33 cellular contexts compared by ENCODE assay signal in genomic region chr13:50174630-50175029, GRCh38.
DNase-seq lines count a peak whose midpoint lies in the region; ATAC-seq and TF ChIP-seq lines count a peak whose summit lies in the region.
"Had no signal": no experiment of that assay in that cellular context is flagged by ENCODE, and none has a peak within 500 bp of the region (broad histone marks: within the 10 kb centered on the region; RNA-seq: fewer than 3 reads in every experiment).

No MANE protein-coding gene starts in this region.

- H3K4me1 Mint-ChIP-seq in activated T-helper 17 cell treated with anti-CD3 and anti-CD28 coated beads, Interleukin-2, amount 50 U/mL, for 72 hours: peaks cover 6% of the 10 kb centered on the region
- peaks cover 6 to 10% of the 10 kb centered on the region in 2 donors for H3K4me1 Mint-ChIP-seq in stimulated activated naive B cell treated with anti-CD40 and anti-IgM and Interleukin-4, amounts not matched to agents 10 μg/mL and 1 μg/mL and 100 μg/mL, for 72 hours
- H3K4me1 Mint-ChIP-seq: B cell; CD8-positive, alpha-beta memory T cell had no signal

- peak; percentile 54 for ATAC-seq in activated T-helper 17 cell treated with anti-CD3 and anti-CD28 coated beads, Interleukin-2, amount 50 U/mL, for 72 hours (replicated peaks)
- ATAC-seq in stimulated activated naive B cell treated with anti-CD40 and anti-IgM and Interleukin-4, amounts not matched to agents 10 μg/mL and 1 μg/mL and 100 μg/mL, for 72 hours (replicated peaks): peak; percentile 53 to 62
- no peak for ATAC-seq in HG02763 (IDR thresholded peaks at IDR 0.05; ENCODE audit: unreplicated experiment)
- ATAC-seq: A549; CD8-positive, alpha-beta T cell had no signal

- TF ChIP-seq CTCF in HEK293 (tag by site-specific recombination; IDR thresholded peaks at IDR 0.05) (no peak), transverse colon (IDR thresholded peaks at IDR 0.05) (no peak)

- no peak overlapping the region for H3K4me3 Mint-ChIP-seq in activated T-helper 17 cell treated with anti-CD3 and anti-CD28 coated beads, Interleukin-2, amount 50 U/mL, for 72 hours
- no peak overlapping the region for H3K4me3 Mint-ChIP-seq in stimulated activated naive B cell treated with anti-CD40 and anti-IgM and Interleukin-4, amounts not matched to agents 10 μg/mL and 1 μg/mL and 100 μg/mL, for 72 hours
- H3K4me3 Mint-ChIP-seq: B cell; CD14-positive monocyte; CD4-positive, alpha-beta memory T cell; CD4-positive, alpha-beta T cell; CD4-positive, CD25-positive, alpha-beta regulatory T cell; CD8-positive, alpha-beta memory T cell; CD8-positive, alpha-beta T cell had no signal

- no peaks in the 10 kb centered on the region for H3K27me3 Mint-ChIP-seq in activated T-helper 17 cell treated with anti-CD3 and anti-CD28 coated beads, Interleukin-2, amount 50 U/mL, for 72 hours
- no peaks in the 10 kb centered on the region for H3K27me3 Mint-ChIP-seq in stimulated activated naive B cell treated with anti-CD40 and anti-IgM and Interleukin-4, amounts not matched to agents 10 μg/mL and 1 μg/mL and 100 μg/mL, for 72 hours
- H3K27me3 Mint-ChIP-seq: B cell; CD4-positive, alpha-beta memory T cell; CD4-positive, alpha-beta T cell; CD8-positive, alpha-beta memory T cell had no signal

- H3K27ac ChIP-seq in HEK293 (ENCODE audit: extremely low read depth, low read depth, low read length) (no peak overlapping the region), transverse colon (no peak overlapping the region)
- H3K27ac ChIP-seq: 22Rv1; A549; BLaER1; BLaER1 treated with 17β-estradiol and CSF1 and Interleukin-3, amounts not matched to agents 10 nM and 100 nM; C4-2B had no signal

- 71 to 82% methylated on average over 1 of the region's 1 CpG for WGBS in transverse colon (ENCODE audit: low coverage in 1 of 2), 2 donors

- H3K9me3 Mint-ChIP-seq in activated T-helper 17 cell treated with anti-CD3 and anti-CD28 coated beads, Interleukin-2, amount 50 U/mL, for 72 hours: peaks cover 5% of the 10 kb centered on the region
- H3K9me3 Mint-ChIP-seq in stimulated activated naive B cell treated with anti-CD40 and anti-IgM and Interleukin-4, amounts not matched to agents 10 μg/mL and 1 μg/mL and 100 μg/mL, for 72 hours: peaks cover 4 to 6% of the 10 kb centered on the region in 2 donors
- H3K9me3 Mint-ChIP-seq: CD4-positive, alpha-beta T cell; CD8-positive, alpha-beta T cell had no signal

- CTCF ChIA-PET in HEK293 (lab: Yijun Ruan, JAX): no interaction called here

- POLR2A ChIA-PET in HEK293 (lab: Yijun Ruan, JAX): no interaction called here

- no peak for DNase-seq in stimulated activated naive B cell treated with anti-CD40 and anti-IgM and Interleukin-4, amounts not matched to agents 10 μg/mL and 1 μg/mL and 100 μg/mL, for 72 hours
- DNase-seq in transverse colon (no peak), NCI-H2196 treated with DMSO at 0.1 percent for 48 hours (lab: John Stamatoyannopoulos, UW; ENCODE audit: unreplicated experiment) (no peak)
- DNase-seq: 8988T; ACHN; AML-193; BE2C; C1 segment of cervical spinal cord; Caco-2; Calu3; CD4-positive, alpha-beta memory T cell; CD4-positive, alpha-beta T cell; CD4-positive, CD25-positive, alpha-beta regulatory T cell; CD8-positive, alpha-beta memory T cell; CD8-positive, alpha-beta T cell; COR-L47; DMS 273 treated with DMSO at 0.1 percent for 48 hours; DMS153; DMS53; DMS79; DMS79 treated with DMSO at 0.1 percent for 48 hours; DND-41; EL had no signal

- in situ Hi-C loops in transverse colon (cut with MboI; ENCODE audit: low pct_ligation_motif_present in 1 of 4, low pct_unique_long_range_greater_than_20kb in 1 of 4, low sequenced_read_pairs in 3 of 4): no loop called here

- intact Hi-C loops in transverse colon (cut with DNase I; ENCODE audit: low total_unique reads): no loop called here

- H3K27ac Mint-ChIP-seq in activated T-helper 17 cell treated with anti-CD3 and anti-CD28 coated beads, Interleukin-2, amount 50 U/mL, for 72 hours: no peak overlapping the region
- no peak overlapping the region for H3K27ac Mint-ChIP-seq in stimulated activated naive B cell treated with anti-CD40 and anti-IgM and Interleukin-4, amounts not matched to agents 10 μg/mL and 1 μg/mL and 100 μg/mL, for 72 hours
- H3K27ac Mint-ChIP-seq: B cell; CD14-positive monocyte; CD4-positive, alpha-beta T cell; CD8-positive, alpha-beta T cell had no signal

- H3K4me1 ChIP-seq in HEK293 (ENCODE audit: control insufficient read depth, insufficient read depth, low read length): no peaks in the 10 kb centered on the region
- H3K4me1 ChIP-seq in transverse colon: no peaks in the 10 kb centered on the region
- H3K4me1 ChIP-seq: A549; BE2C; BLaER1; BLaER1 treated with 17β-estradiol and CSF1 and Interleukin-3, amounts not matched to agents 10 nM and 100 nM; Caco-2 had no signal

- no peak overlapping the region for H3K4me3 ChIP-seq in HEK293 (ENCODE audit: low read depth, low read length)
- H3K4me3 ChIP-seq in transverse colon: no peak overlapping the region
- H3K4me3 ChIP-seq: A549; BLaER1; BLaER1 treated with 17β-estradiol and CSF1 and Interleukin-3, amounts not matched to agents 10 nM and 100 nM had no signal

- H3K9me3 ChIP-seq in HEK293 (ENCODE audit: control insufficient read depth, insufficient read depth, low read depth, low read length) (no peaks in the 10 kb centered on the region), transverse colon (no peaks in the 10 kb centered on the region)
- H3K9me3 ChIP-seq: A549, BE2C, BLaER1, Caco-2 had no signal

- TF ChIP-seq EP300 in transverse colon (IDR thresholded peaks at IDR 0.05; ENCODE audit: low read depth): no peak

- no peaks in the 10 kb centered on the region for H3K36me3 Mint-ChIP-seq in activated T-helper 17 cell treated with anti-CD3 and anti-CD28 coated beads, Interleukin-2, amount 50 U/mL, for 72 hours (ENCODE audit: low read depth)
- no peaks in the 10 kb centered on the region for H3K36me3 Mint-ChIP-seq in stimulated activated naive B cell treated with anti-CD40 and anti-IgM and Interleukin-4, amounts not matched to agents 10 μg/mL and 1 μg/mL and 100 μg/mL, for 72 hours
- H3K36me3 Mint-ChIP-seq: CD14-positive monocyte; CD4-positive, alpha-beta memory T cell; CD4-positive, CD25-positive, alpha-beta regulatory T cell; CD8-positive, alpha-beta memory T cell; CD8-positive, alpha-beta T cell had no signal

- H3K36me3 ChIP-seq in HEK293 (ENCODE audit: control insufficient read depth in 2 of 2, insufficient read depth in 1 of 2, low read length in 2 of 2): no peaks in the 10 kb centered on the region
- H3K36me3 ChIP-seq in transverse colon: no peaks in the 10 kb centered on the region
- H3K36me3 ChIP-seq: BE2C; BLaER1; BLaER1 treated with 17β-estradiol and CSF1 and Interleukin-3, amounts not matched to agents 10 nM and 100 nM had no signal

- TF ChIP-seq POLR2A in transverse colon (IDR thresholded peaks at IDR 0.05): no peak

- H3K27me3 ChIP-seq in transverse colon: no peaks in the 10 kb centered on the region
- H3K27me3 ChIP-seq: BE2C; BLaER1; BLaER1 treated with 17β-estradiol and CSF1 and Interleukin-3, amounts not matched to agents 10 nM and 100 nM had no signal

TF ChIP-seq in HEK293, 187 proteins besides CTCF, POLR2A, EP300 and RAD21:
- TF ChIP-seq ZNF146 (tag by site-specific recombination; IDR thresholded peaks at IDR 0.05) (peak; percentile 74; the same call in 1 of the 2 replicates), ZBTB6 (tag by site-specific recombination; IDR thresholded peaks at IDR 0.05) (no peak), REPIN1 (tag by site-specific recombination; IDR thresholded peaks at IDR 0.05; ENCODE audit: low read depth) (no peak), ZNF707 (tag by site-specific recombination; IDR thresholded peaks at IDR 0.05) (no peak), ZNF529 (tag by site-specific recombination; IDR thresholded peaks at IDR 0.05; ENCODE audit: insufficient replicate concordance) (no peak), SCRT2 (tag by site-specific recombination; IDR thresholded peaks at IDR 0.05) (no peak)
